1 cellular context compared by ENCODE assay signal in genomic region chr3:105916767-105917166, GRCh38.
A peak's percentile ranks its signal among the peaks of the same experiment; 100 is the strongest.
TF ChIP-seq lines count a peak whose summit lies in the region.

No MANE protein-coding gene starts in this region.

TF ChIP-seq in HepG2, 621 proteins besides CTCF, POLR2A, EP300 and RAD21 (continued from another document):
- TF ChIP-seq ZNF407 (CRISPR knock-in tag; IDR thresholded peaks at IDR 0.05; ENCODE audit: not compliant biosample characterization) (no peak), JUN (CRISPR knock-in tag; IDR thresholded peaks at IDR 0.05) (no peak), ZNF30 (CRISPR knock-in tag; IDR thresholded peaks at IDR 0.05) (no peak), MTF1 (CRISPR knock-in tag; IDR thresholded peaks at IDR 0.05) (no peak), PHF5A (CRISPR knock-in tag; IDR thresholded peaks at IDR 0.05; ENCODE audit: low read depth, unreplicated experiment) (no peak), XRCC5 (optimal IDR thresholded peaks at IDR 0.05; ENCODE audit: low read length) (no peak), CREB1 (IDR thresholded peaks at IDR 0.05) (0 out of 2 replicates have a peak, but pooled peaks have one; percentile 14), CREB1 (CRISPR knock-in tag; IDR thresholded peaks at IDR 0.05) (no peak), ZNF770 (CRISPR knock-in tag; IDR thresholded peaks at IDR 0.05) (no peak), ATF7 (IDR thresholded peaks at IDR 0.05) (peak; percentile 91), ATF7 (CRISPR knock-in tag; IDR thresholded peaks at IDR 0.05) (no peak), ZNF589 (CRISPR knock-in tag; conservative IDR thresholded peaks at IDR 0.05) (no peak), AHDC1 (CRISPR knock-in tag; IDR thresholded peaks at IDR 0.05; ENCODE audit: borderline replicate concordance) (no peak), GATAD2A (CRISPR knock-in tag; IDR thresholded peaks at IDR 0.05) (no peak)
